ENCODE assay signal across 8 cellular contexts in the genomic region with DNA sequence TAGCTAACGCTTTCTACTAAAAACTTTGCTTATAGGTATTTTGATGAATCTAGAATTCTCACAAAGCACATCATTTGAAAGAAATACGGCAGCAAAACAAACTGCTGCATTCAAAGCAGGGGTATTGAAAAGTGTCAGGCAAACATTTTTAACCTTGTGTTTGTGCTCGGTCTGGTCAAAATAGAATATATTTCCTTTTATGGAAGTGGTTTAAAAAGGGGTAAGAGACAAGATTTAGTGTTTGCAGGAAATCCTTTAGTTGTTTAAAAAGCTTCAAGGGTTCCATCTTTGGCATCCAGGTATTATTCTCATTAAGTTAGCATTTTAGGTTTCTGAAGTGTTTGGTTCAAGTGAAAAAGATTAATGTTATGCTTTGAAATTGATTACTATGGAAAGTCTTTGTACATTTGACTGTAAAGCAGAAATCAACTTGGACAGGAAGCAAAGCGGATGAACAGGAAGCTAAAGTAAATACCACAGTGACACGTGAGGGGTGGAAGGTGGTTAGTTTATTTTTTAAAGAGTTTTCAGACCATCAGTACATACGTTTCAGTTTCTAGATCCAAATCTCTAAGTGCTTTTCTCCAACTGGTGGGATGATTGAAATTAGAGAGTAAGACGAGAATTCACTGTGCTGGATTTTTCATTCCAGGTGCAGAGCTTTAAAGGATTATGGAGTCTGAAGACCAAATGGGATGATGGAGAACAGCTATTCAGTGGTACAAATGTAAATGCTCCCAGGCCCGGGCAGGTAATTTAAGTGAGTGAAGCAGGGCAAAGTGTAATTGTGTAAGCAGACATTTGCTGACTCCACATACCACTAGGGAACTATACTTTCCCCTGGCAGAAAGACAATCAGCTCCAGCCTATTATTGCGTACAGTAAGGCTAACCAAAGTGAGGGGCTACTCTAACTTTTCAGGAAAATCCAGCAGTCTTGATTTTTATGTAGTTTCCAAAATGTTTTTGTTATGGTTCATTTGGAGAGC.
DNase-seq lines count a peak whose midpoint lies in the region; ATAC-seq and TF ChIP-seq lines count a peak whose summit lies in the region.

No MANE protein-coding gene starts in this region.

- H3K9me3 ChIP-seq in parathyroid adenoma (ENCODE audit: control insufficient read depth, low read length) = no peaks in the 10 kb centered on the region
- no peaks in the 10 kb centered on the region for H3K9me3 ChIP-seq in H9 (ENCODE audit: control insufficient read depth, low read depth, low read length)

- no peak overlapping the region for H2BK15ac ChIP-seq in H9 (ENCODE audit: low read depth, low read length)

- peak overlapping the region; percentile 63 for H3K4me3 Mint-ChIP-seq in activated T-cell treated with anti-CD3 and anti-CD28 coated beads, Interleukin-2, amount 50 U/mL, for 4 hours
- H3K4me3 Mint-ChIP-seq in T-helper 1 cell treated with Interleukin-12 subunit alpha and Interleukin-12 subunit beta and Interleukin-4 antibody, amounts not matched to agents 30 μg/mL and 1 μg/mL, for 36 hours = peak overlapping the region; percentile 52
- H3K4me3 Mint-ChIP-seq in H9 = no peak overlapping the region

- no peak overlapping the region for H3K9ac ChIP-seq in parathyroid adenoma
- H3K9ac ChIP-seq in H9 (ENCODE audit: extremely low read depth, insufficient read length, low read length) = no peak overlapping the region

- no peaks in the 10 kb centered on the region for H3K36me3 ChIP-seq in parathyroid adenoma (ENCODE audit: control insufficient read depth, insufficient read depth, low read length)

- H3K27ac Mint-ChIP-seq in T-helper 1 cell treated with Interleukin-12 subunit alpha and Interleukin-12 subunit beta and Interleukin-4 antibody, amounts not matched to agents 30 μg/mL and 1 μg/mL, for 36 hours = peak overlapping the region; percentile 46
- H3K27ac Mint-ChIP-seq in H9 = no peak overlapping the region

- H3K4ac ChIP-seq in H9 (ENCODE audit: low read depth, low read length) = no peak overlapping the region

- ATAC-seq in activated T-cell treated with anti-CD3 and anti-CD28 coated beads, Interleukin-2, amount 50 U/mL, for 4 hours = peak; percentile 43 to 73
- ATAC-seq in HG02981 (IDR thresholded peaks at IDR 0.05; ENCODE audit: unreplicated experiment) = peak; percentile 94

- no peak overlapping the region for H3K23ac ChIP-seq in H9 (ENCODE audit: insufficient read length, low read depth, low read length)

- no peak overlapping the region for H2BK5ac ChIP-seq in H9 (ENCODE audit: insufficient read length, low read length)

- H3K79me2 ChIP-seq in parathyroid adenoma (no peaks in the 10 kb centered on the region), H9 (ENCODE audit: insufficient read depth, low read length) (no peaks in the 10 kb centered on the region)

- H2BK12ac ChIP-seq in H9 (ENCODE audit: insufficient read length, low read depth, low read length) = no peak overlapping the region

- H3K36me3 Mint-ChIP-seq in activated T-cell treated with anti-CD3 and anti-CD28 coated beads, Interleukin-2, amount 50 U/mL, for 4 hours (ENCODE audit: insufficient read depth) = no peaks in the 10 kb centered on the region
- H3K36me3 Mint-ChIP-seq in T-helper 1 cell treated with Interleukin-12 subunit alpha and Interleukin-12 subunit beta and Interleukin-4 antibody, amounts not matched to agents 30 μg/mL and 1 μg/mL, for 36 hours (ENCODE audit: low read depth) = peaks cover 2% of the 10 kb centered on the region
- no peaks in the 10 kb centered on the region; a peak in 1 of 7 replicates for H3K36me3 Mint-ChIP-seq in H9 (ENCODE audit: insufficient read depth in 1 of 3, low read depth in 3 of 3)

- no peak overlapping the region for H2AK5ac ChIP-seq in H9 (ENCODE audit: insufficient read length, low read length)

- H3K56ac ChIP-seq in H9 (ENCODE audit: insufficient read length, low read depth, low read length) = no peak overlapping the region

- H3K4me3 ChIP-seq in parathyroid adenoma (ENCODE audit: low read depth, low read length) = no peak overlapping the region

- no peak overlapping the region for H2BK20ac ChIP-seq in H9 (ENCODE audit: low read depth, low read length, poor library complexity, severe bottlenecking)

- no peak overlapping the region for H4K5ac ChIP-seq in H9 (ENCODE audit: insufficient read length, low read depth, low read length)

- no peak overlapping the region for H3K18ac ChIP-seq in H9 (ENCODE audit: insufficient read length, low read depth, low read length)

- no peaks in the 10 kb centered on the region for H3K27me3 ChIP-seq in parathyroid adenoma (ENCODE audit: control insufficient read depth, insufficient read depth, low read length)
- H3K27me3 ChIP-seq in H9 (ENCODE audit: insufficient read depth, low read length) = no peaks in the 10 kb centered on the region

- no peak overlapping the region for H3K14ac ChIP-seq in H9 (ENCODE audit: insufficient read depth, low read length)

- H3K79me1 ChIP-seq in H9 (ENCODE audit: insufficient read depth, low read depth, low read length, poor library complexity, severe bottlenecking) = no peaks in the 10 kb centered on the region

- no peak overlapping the region for H4K8ac ChIP-seq in H9 (replicated peaks; ENCODE audit: insufficient read length, low read depth, low read length)

- H2AFZ ChIP-seq in parathyroid adenoma = peak overlapping the region; percentile 8
- no peak overlapping the region for H2AFZ ChIP-seq in H9 (ENCODE audit: low read length)

- no peaks in the 10 kb centered on the region for H4K20me1 ChIP-seq in H9 (ENCODE audit: control insufficient read depth, insufficient read depth, insufficient read length)

- no peaks in the 10 kb centered on the region for H3K23me2 ChIP-seq in H9 (ENCODE audit: insufficient read length, low read depth, low read length, poor library complexity, severe bottlenecking)

- no peak overlapping the region for H3T11ph ChIP-seq in H9 (ENCODE audit: low read length)

- no peak for DNase-seq in activated T-cell treated with anti-CD3 and anti-CD28 coated beads, Interleukin-2, amount 50 U/mL, for 4 hours
- no peak for DNase-seq in activated T-cell treated with anti-CD3 and anti-CD28 coated beads, Interleukin-2, amount 50 U/mL, for 1 hour
- DNase-seq in H9 (no peak), foreskin melanocyte (no peak), anterior cingulate cortex (lab: John Stamatoyannopoulos, UW) (no peak)

- H3K27ac ChIP-seq in parathyroid adenoma (peak overlapping the region; percentile 59), H9 (ENCODE audit: insufficient read length, low read depth, low read length) (no peak overlapping the region)

- H3K4me2 ChIP-seq in parathyroid adenoma (ENCODE audit: low read length) (peak overlapping the region; percentile 45), H9 (ENCODE audit: insufficient read depth, insufficient read length, low read length) (no peak overlapping the region)

- no peaks in the 10 kb centered on the region for H3K9me3 Mint-ChIP-seq in activated T-cell treated with anti-CD3 and anti-CD28 coated beads, Interleukin-2, amount 50 U/mL, for 4 hours
- H3K9me3 Mint-ChIP-seq in T-helper 1 cell treated with Interleukin-12 subunit alpha and Interleukin-12 subunit beta and Interleukin-4 antibody, amounts not matched to agents 30 μg/mL and 1 μg/mL, for 36 hours = no peaks in the 10 kb centered on the region
- no peaks in the 10 kb centered on the region for H3K9me3 Mint-ChIP-seq in H9

- H3K4me1 ChIP-seq in parathyroid adenoma = peaks cover 27% of the 10 kb centered on the region
- peaks cover 5% of the 10 kb centered on the region; the same call in 1 of the 2 replicates for H3K4me1 ChIP-seq in H9 (ENCODE audit: insufficient read depth, low read length)

- H2BK120ac ChIP-seq in H9 (ENCODE audit: low read depth, low read length, poor library complexity, severe bottlenecking) = no peak overlapping the region

- H3K27me3 Mint-ChIP-seq in activated T-cell treated with anti-CD3 and anti-CD28 coated beads, Interleukin-2, amount 50 U/mL, for 4 hours (ENCODE audit: low read depth) = no peaks in the 10 kb centered on the region
- peaks cover 4% of the 10 kb centered on the region for H3K27me3 Mint-ChIP-seq in T-helper 1 cell treated with Interleukin-12 subunit alpha and Interleukin-12 subunit beta and Interleukin-4 antibody, amounts not matched to agents 30 μg/mL and 1 μg/mL, for 36 hours (ENCODE audit: low read depth)
- H3K27me3 Mint-ChIP-seq in H9 (ENCODE audit: low read depth) = no peaks in the 10 kb centered on the region

- no peak overlapping the region for H4K91ac ChIP-seq in H9 (ENCODE audit: insufficient read length, low read depth, low read length)

- H3K4me1 Mint-ChIP-seq in activated T-cell treated with anti-CD3 and anti-CD28 coated beads, Interleukin-2, amount 50 U/mL, for 4 hours (ENCODE audit: low read depth) = peaks cover 42% of the 10 kb centered on the region
- peaks cover 21% of the 10 kb centered on the region for H3K4me1 Mint-ChIP-seq in T-helper 1 cell treated with Interleukin-12 subunit alpha and Interleukin-12 subunit beta and Interleukin-4 antibody, amounts not matched to agents 30 μg/mL and 1 μg/mL, for 36 hours (ENCODE audit: low read depth)
- peaks cover 33 to 37% of the 10 kb centered on the region in 2 experiments for H3K4me1 Mint-ChIP-seq in H9

- no peak for TF ChIP-seq CTCF in parathyroid adenoma (IDR thresholded peaks at IDR 0.05)
- no peak for TF ChIP-seq CTCF in H9 (conservative IDR thresholded peaks at IDR 0.05)

- no CpG with 5 or more reads among the region's 9 CpGs for WGBS in H9 (ENCODE audit: extremely low coverage, insufficient read length, low lambda C conversion rate)

Comparison
In these comparisons a context has a peak if more than half of its experiments do, and no peak if none do; other contexts are left out.
1. H3K4me3 Mint-ChIP-seq: peak in activated T-cell treated with anti-CD3 and anti-CD28 coated beads, Interleukin-2, amount 50 U/mL, for 4 hours (single experiment) and T-helper 1 cell treated with Interleukin-12 subunit alpha and Interleukin-12 subunit beta and Interleukin-4 antibody, amounts not matched to agents 30 μg/mL and 1 μg/mL, for 36 hours (single experiment); none in H9 (0 of 2).